In genomic region chr19:2469102-2469914, GRCh38 we compare ENCODE assay signal across 9 cellular contexts. TPM values are rescaled to one million over a fixed set of nuclear protein-coding genes. Genes with fewer than 3 reads are reported as not detected.
DNase-seq lines count a peak whose midpoint lies in the region; ATAC-seq and TF ChIP-seq lines count a peak whose summit lies in the region.
"Had no signal": no experiment of that assay in that cellular context is flagged by ENCODE, and none has a peak within 500 bp of the region (broad histone marks: within the 10 kb centered on the region; RNA-seq: fewer than 3 reads in every experiment).

No MANE protein-coding gene starts in this region.

- no peaks in the 10 kb centered on the region for H3K9me3 ChIP-seq in PC-3 (ENCODE audit: low read length)
- H3K9me3 ChIP-seq: BE2C had no signal

- BruUV-seq in PC-3 (replicated peaks; lab: Mats Ljungman, UMichigan) = no TSS peak

- no peaks in the 10 kb centered on the region for H3K79me2 ChIP-seq in PC-3 (ENCODE audit: low read length)

- CTCF ChIA-PET in PC-3 (lab: Charles Lee) = no interaction called here

- H3F3A ChIP-seq in PC-3 (ENCODE audit: low read length, unreplicated experiment) = no peaks in the 10 kb centered on the region

- H3K27ac Mint-ChIP-seq in activated CD4-positive, alpha-beta T cell treated with anti-CD3 and anti-CD28 coated beads, Interleukin-2, amount 10 ng/mL, durations not matched to agents 24 days and 14 days = no peak overlapping the region

- peaks cover 15% of the 10 kb centered on the region for H3K4me1 ChIP-seq in PC-3 (ENCODE audit: insufficient read depth, low read length)
- H3K4me1 ChIP-seq: BE2C had no signal

- intact Hi-C loops in activated CD4-positive, alpha-beta T cell treated with anti-CD3 and anti-CD28 coated beads, Interleukin-2, amount 10 ng/mL, durations not matched to agents 24 days and 14 days (cut with micrococcal nuclease) = no loop called here
- intact Hi-C loops in PC-3 (cut with micrococcal nuclease) = no loop called here

- H4K20me1 ChIP-seq in PC-3 (ENCODE audit: low read length) = no peaks in the 10 kb centered on the region

- no peaks in the 10 kb centered on the region for H3K27me3 ChIP-seq in PC-3 (ENCODE audit: low read length)
- H3K27me3 ChIP-seq: BE2C had no signal

- H3K9ac ChIP-seq in PC-3 (ENCODE audit: low read length) = peak overlapping the region; percentile 25; the same call in 1 of the 2 replicates

- no peak for TF ChIP-seq CTCF in PC-3 (conservative IDR thresholded peaks at IDR 0.05; ENCODE audit: low read depth, low read length)

- POLR2A ChIA-PET in PC-3 (lab: Charles Lee; ENCODE audit: unreplicated experiment) = no interaction called here

- peak overlapping the region; percentile 25; the same call in 1 of the 2 replicates for H3K4me2 ChIP-seq in PC-3 (ENCODE audit: low read length)

- H3K4me3 Mint-ChIP-seq in activated CD4-positive, alpha-beta T cell treated with anti-CD3 and anti-CD28 coated beads, Interleukin-2, amount 10 ng/mL, durations not matched to agents 24 days and 14 days = no peak overlapping the region

- in situ Hi-C loops in G401 (cut with HindIII; ENCODE audit: low sequenced_read_pairs) = no loop called here

- H3K9me2 ChIP-seq in PC-3 (replicated peaks; ENCODE audit: low read length) = no peaks in the 10 kb centered on the region

- ATAC-seq in PC-3 = peak; percentile 66

- no peaks in the 10 kb centered on the region for H3K36me3 ChIP-seq in PC-3 (ENCODE audit: low read depth, low read length)
- H3K36me3 ChIP-seq: BE2C had no signal

- peak; percentile 69 for DNase-seq in activated CD4-positive, alpha-beta T cell treated with anti-CD3 and anti-CD28 coated beads, Interleukin-2, amount 10 ng/mL, durations not matched to agents 24 days and 14 days
- DNase-seq in activated CD4-positive, alpha-beta T cell treated with anti-CD3 and anti-CD28 coated beads for 1 hour = no peak
- peak; percentile 67 for DNase-seq in PC-3
- peak; percentile 13 for DNase-seq in epidermal melanocyte (ENCODE audit: insufficient read length, low spot score)
- DNase-seq in stimulated activated CD4-positive, alpha-beta T cell treated with anti-CD3 and anti-CD28 coated beads, Interleukin-4, amount 100 ng/mL, for 1 hour = peak; percentile 28
- DNase-seq in G401 (ENCODE audit: low spot score) = no peak
- DNase-seq in cerebellar cortex (ENCODE audit: low spot score) = no peak
- DNase-seq in medulla oblongata (ENCODE audit: extremely low spot score) = no peak
- DNase-seq: BE2C had no signal

- H2AFZ ChIP-seq in PC-3 (ENCODE audit: low read length) = peak overlapping the region; percentile 70

- H3K36me3 Mint-ChIP-seq in activated CD4-positive, alpha-beta T cell treated with anti-CD3 and anti-CD28 coated beads, Interleukin-2, amount 10 ng/mL, durations not matched to agents 24 days and 14 days (ENCODE audit: low read depth) = no peaks in the 10 kb centered on the region

- H3K9me3 Mint-ChIP-seq in activated CD4-positive, alpha-beta T cell treated with anti-CD3 and anti-CD28 coated beads, Interleukin-2, amount 10 ng/mL, durations not matched to agents 24 days and 14 days = no peaks in the 10 kb centered on the region

- peaks cover 10% of the 10 kb centered on the region for H3K4me1 Mint-ChIP-seq in activated CD4-positive, alpha-beta T cell treated with anti-CD3 and anti-CD28 coated beads, Interleukin-2, amount 10 ng/mL, durations not matched to agents 24 days and 14 days

- H3K27ac ChIP-seq in PC-3 (ENCODE audit: low read length) = peak overlapping the region; percentile 81

- no peak overlapping the region for H3K4me3 ChIP-seq in PC-3 (ENCODE audit: low read length)

- H3K27me3 Mint-ChIP-seq in activated CD4-positive, alpha-beta T cell treated with anti-CD3 and anti-CD28 coated beads, Interleukin-2, amount 10 ng/mL, durations not matched to agents 24 days and 14 days = peaks cover 2% of the 10 kb centered on the region

RNA-seq across cellular contexts. Expression of gene GADD45B, which starts 6.6 kb away (rescaled TPM):
- 101 and 102 TPM in 2 replicates for total RNA-seq in activated CD4-positive, alpha-beta T cell treated with anti-CD3 and anti-CD28 coated beads, Interleukin-2, amount 10 ng/mL, durations not matched to agents 24 days and 14 days
- 137 and 154 TPM in 2 replicates for total RNA-seq in PC-3 (2014; rRNA removed)
- 39.5 and 44.2 TPM in 2 replicates for total RNA-seq in G401 (2014; rRNA removed; shearing (Covaris generic))

RNA-seq across cellular contexts. Expression of gene LMNB2, which starts 12.5 kb away (rescaled TPM):
- 120 TPM in 2 replicates for total RNA-seq in activated CD4-positive, alpha-beta T cell treated with anti-CD3 and anti-CD28 coated beads, Interleukin-2, amount 10 ng/mL, durations not matched to agents 24 days and 14 days
- total RNA-seq in PC-3 (2014; rRNA removed) = 220 and 327 TPM in 2 replicates
- total RNA-seq in G401 (2014; rRNA removed; shearing (Covaris generic)) = 216 and 321 TPM in 2 replicates

RNA-seq across cellular contexts. Expression of gene TIMM13, which starts 41.9 kb away (rescaled TPM):
- total RNA-seq in activated CD4-positive, alpha-beta T cell treated with anti-CD3 and anti-CD28 coated beads, Interleukin-2, amount 10 ng/mL, durations not matched to agents 24 days and 14 days = 182 and 190 TPM in 2 replicates
- 129 and 131 TPM in 2 replicates for total RNA-seq in PC-3 (2014; rRNA removed)
- total RNA-seq in G401 (2014; rRNA removed; shearing (Covaris generic)) = 79.4 and 104 TPM in 2 replicates

Comparison
In these comparisons a context has a peak if more than half of its experiments do, and no peak if none do; other contexts are left out.
1. DNase-seq: peak in activated CD4-positive, alpha-beta T cell treated with anti-CD3 and anti-CD28 coated beads, Interleukin-2, amount 10 ng/mL, durations not matched to agents 24 days and 14 days (single experiment), PC-3 (single experiment), epidermal melanocyte (single experiment) and stimulated activated CD4-positive, alpha-beta T cell treated with anti-CD3 and anti-CD28 coated beads, Interleukin-4, amount 100 ng/mL, for 1 hour (single experiment); none in activated CD4-positive, alpha-beta T cell treated with anti-CD3 and anti-CD28 coated beads for 1 hour (single experiment), G401 (single experiment), cerebellar cortex (single experiment) and medulla oblongata (single experiment).